ENCODE assay signal across 15 cellular contexts in the genomic region with DNA sequence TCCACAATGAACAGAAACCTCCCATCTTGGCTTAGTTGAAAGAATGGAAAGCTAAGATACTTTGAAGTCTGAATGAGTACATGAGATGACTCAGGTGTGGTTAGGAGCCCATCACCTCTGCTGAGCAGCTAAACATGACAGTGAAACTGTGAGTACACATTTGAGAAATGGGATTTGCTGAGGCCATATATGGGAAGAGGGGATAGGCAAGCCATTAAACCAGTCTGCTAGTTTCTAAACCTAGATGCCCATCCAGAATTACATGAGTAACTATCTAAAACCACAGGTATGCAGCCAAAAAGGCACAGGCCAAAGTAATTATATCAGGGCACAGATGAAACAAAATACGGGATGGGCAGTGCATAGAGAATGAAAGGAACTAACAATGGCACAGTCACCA. TPM values are rescaled to one million over a fixed set of nuclear protein-coding genes. Genes with fewer than 3 reads are reported as not detected.
DNase-seq lines count a peak whose midpoint lies in the region; ATAC-seq, FAIRE-seq and TF ChIP-seq lines count a peak whose summit lies in the region.
"Had no signal": no experiment of that assay in that cellular context is flagged by ENCODE, and none has a peak within 500 bp of the region (broad histone marks: within the 10 kb centered on the region; RNA-seq: fewer than 3 reads in every experiment).

No MANE protein-coding gene starts in this region.

- peak; percentile 93 for FAIRE-seq in keratinocyte (lab: Jason Lieb, UNC)

- H3K4me2 ChIP-seq in HCT116 (ENCODE audit: low read length), result no peak overlapping the region
- H3K4me2 ChIP-seq in KMS-11, result peak overlapping the region; percentile 42; the same call in 1 of the 2 replicates
- peak overlapping the region; percentile 7 for H3K4me2 ChIP-seq in keratinocyte (ENCODE audit: control insufficient read depth, extremely low read depth, insufficient read depth, low read depth, low read length)

- RAD21 ChIA-PET in HCT116 (lab: Charles Lee; ENCODE audit: low non-redundant PET in 1 of 2, low total read pairs in 2 of 2, uncharacterized antibody in 2 of 2, unreplicated experiment in 2 of 2), result no interaction called here

- POLR2A ChIA-PET in HCT116 (lab: Charles Lee), result no interaction called here

- H3K36me3 ChIP-seq in HCT116 (ENCODE audit: control insufficient read depth in 1 of 2, insufficient read depth in 2 of 2, low read length in 2 of 2), result no peaks in the 10 kb centered on the region
- H3K36me3 ChIP-seq in KMS-11 (ENCODE audit: insufficient read depth), result no peaks in the 10 kb centered on the region
- no peaks in the 10 kb centered on the region for H3K36me3 ChIP-seq in keratinocyte (ENCODE audit: control insufficient read depth in 2 of 2, extremely low read depth in 1 of 2, insufficient read depth in 2 of 2, low read length in 2 of 2)
- no peaks in the 10 kb centered on the region for H3K36me3 ChIP-seq in sigmoid colon
- H3K36me3 ChIP-seq: tibial artery had no signal

- H4K20me1 ChIP-seq in HCT116 (ENCODE audit: insufficient read depth) (no peaks in the 10 kb centered on the region), KMS-11 (ENCODE audit: insufficient read depth) (no peaks in the 10 kb centered on the region), keratinocyte (ENCODE audit: control insufficient read depth, extremely low read depth, insufficient read depth, low read length) (no peaks in the 10 kb centered on the region)

- H3K9me2 ChIP-seq in HCT116 (ENCODE audit: insufficient read depth), result no peaks in the 10 kb centered on the region

- H3K36me3 Mint-ChIP-seq in activated T-helper 2 cell treated with anti-CD3 and anti-CD28 coated beads, Interferon-gamma antibody, Interleukin-2, Interleukin-4, amounts not matched to agents 10 μg/mL and 5 μg/mL and 100 μg/mL, durations not matched to agents 14 hours and 24 hours and 36 hours (ENCODE audit: low read depth), result no peaks in the 10 kb centered on the region

- no peak for DNase-seq in activated CD4-positive, CD25-positive, alpha-beta regulatory T cell treated with anti-CD3 and anti-CD28 coated beads, Interleukin-2, amount 50 U/mL, for 72 hours
- DNase-seq in HCT116 (ENCODE audit: low read depth, low spot score) (peak; percentile 27), keratinocyte (ENCODE audit: low read depth, low spot score) (peak; percentile 28), sigmoid colon (no peak), HCEC 1CT (no peak)
- DNase-seq in activated T-helper 2 cell treated with anti-CD3 and anti-CD28 coated beads, Interferon-gamma antibody, Interleukin-2, Interleukin-4, amounts not matched to agents 10 μg/mL and 5 μg/mL and 100 μg/mL, durations not matched to agents 14 hours and 24 hours and 36 hours (ENCODE audit: low spot score), result no peak
- DNase-seq: 8988T, IMR-90, NCI-H1694, T-helper 2 cell, tibial artery had no signal

- H3K4me1 ChIP-seq in HCT116 (ENCODE audit: control insufficient read depth in 1 of 2, insufficient read depth in 2 of 2, low read length in 2 of 2) (peaks cover 0 to 10% of the 10 kb centered on the region in 2 experiments; a peak in 2 of 4 replicates), KMS-11 (ENCODE audit: low read depth, poor library complexity, severe bottlenecking) (peaks cover 36% of the 10 kb centered on the region), keratinocyte (ENCODE audit: control insufficient read depth, extremely low read depth, insufficient read depth, low read length) (peaks cover 7% of the 10 kb centered on the region), sigmoid colon (no peaks in the 10 kb centered on the region)
- H3K4me1 ChIP-seq: tibial artery had no signal

- no peaks in the 10 kb centered on the region for H3K27me3 Mint-ChIP-seq in activated T-helper 2 cell treated with anti-CD3 and anti-CD28 coated beads, Interferon-gamma antibody, Interleukin-2, Interleukin-4, amounts not matched to agents 10 μg/mL and 5 μg/mL and 100 μg/mL, durations not matched to agents 14 hours and 24 hours and 36 hours (ENCODE audit: low read depth)

- no peak for TF ChIP-seq RAD21 in HCT116 (IDR thresholded peaks at IDR 0.05; ENCODE audit: low read depth)

- no peaks in the 10 kb centered on the region for H3K9me1 ChIP-seq in keratinocyte (ENCODE audit: control insufficient read depth, extremely low read depth, insufficient read depth, low read length)

- no peaks in the 10 kb centered on the region for H3K9me3 Mint-ChIP-seq in activated T-helper 2 cell treated with anti-CD3 and anti-CD28 coated beads, Interferon-gamma antibody, Interleukin-2, Interleukin-4, amounts not matched to agents 10 μg/mL and 5 μg/mL and 100 μg/mL, durations not matched to agents 14 hours and 24 hours and 36 hours

- H3K4me3 ChIP-seq in HCT116 (replicated peaks in 1 of 2; ENCODE audit: low read depth in 1 of 2, low read length in 2 of 2) (no peak overlapping the region), KMS-11 (IDR thresholded peaks at IDR 0.05; ENCODE audit: insufficient read depth, low read depth, low read length) (no peak overlapping the region), keratinocyte (ENCODE audit: control insufficient read depth in 2 of 3, extremely low read depth in 1 of 3, insufficient read depth in 2 of 3, low read depth in 1 of 3, low read length in 3 of 3) (no peak overlapping the region), sigmoid colon (no peak overlapping the region)
- H3K4me3 ChIP-seq: tibial artery had no signal

- no peaks in the 10 kb centered on the region for H3K9me3 ChIP-seq in HCT116 (ENCODE audit: control insufficient read depth in 1 of 2, insufficient read depth in 1 of 2, low read depth in 1 of 2, low read length in 2 of 2)
- H3K9me3 ChIP-seq in keratinocyte (ENCODE audit: control insufficient read depth, low read depth, low read length), result no peaks in the 10 kb centered on the region
- no peaks in the 10 kb centered on the region for H3K9me3 ChIP-seq in sigmoid colon
- H3K9me3 ChIP-seq: tibial artery had no signal

- ATAC-seq in activated CD4-positive, CD25-positive, alpha-beta regulatory T cell treated with anti-CD3 and anti-CD28 coated beads, Interleukin-2, amount 50 U/mL, for 24 hours, result peak; percentile 38 to 48
- ATAC-seq in HCT116, result no peak
- ATAC-seq: sciatic nerve had no signal

- TF ChIP-seq POLR2A in HCT116 (IDR thresholded peaks at IDR 0.05; ENCODE audit: borderline replicate concordance, extremely low read depth, insufficient read depth, insufficient read length) (no peak), sigmoid colon (IDR thresholded peaks at IDR 0.05) (no peak)

- H3K4me1 Mint-ChIP-seq in activated T-helper 2 cell treated with anti-CD3 and anti-CD28 coated beads, Interferon-gamma antibody, Interleukin-2, Interleukin-4, amounts not matched to agents 10 μg/mL and 5 μg/mL and 100 μg/mL, durations not matched to agents 14 hours and 24 hours and 36 hours (ENCODE audit: low read depth), result peaks cover 3% of the 10 kb centered on the region

- H3K79me2 ChIP-seq in HCT116 (ENCODE audit: insufficient read depth, low read length) (no peaks in the 10 kb centered on the region), KMS-11 (ENCODE audit: insufficient read depth, low read depth) (no peaks in the 10 kb centered on the region), keratinocyte (ENCODE audit: control insufficient read depth, insufficient read depth, low read length) (no peaks in the 10 kb centered on the region)

- H3K27ac Mint-ChIP-seq in activated T-helper 2 cell treated with anti-CD3 and anti-CD28 coated beads, Interferon-gamma antibody, Interleukin-2, Interleukin-4, amounts not matched to agents 10 μg/mL and 5 μg/mL and 100 μg/mL, durations not matched to agents 14 hours and 24 hours and 36 hours, result no peak overlapping the region

- no peak overlapping the region for H3K4me3 Mint-ChIP-seq in activated T-helper 2 cell treated with anti-CD3 and anti-CD28 coated beads, Interferon-gamma antibody, Interleukin-2, Interleukin-4, amounts not matched to agents 10 μg/mL and 5 μg/mL and 100 μg/mL, durations not matched to agents 14 hours and 24 hours and 36 hours (ENCODE audit: low read depth)

- no peak for TF ChIP-seq EP300 in sigmoid colon (IDR thresholded peaks at IDR 0.05)

- intact Hi-C loops in HCT116 (cut with micrococcal nuclease), result no loop called here
- intact Hi-C loops in activated T-helper 2 cell treated with anti-CD3 and anti-CD28 coated beads, Interferon-gamma antibody, Interleukin-2, Interleukin-4, amounts not matched to agents 10 μg/mL and 5 μg/mL and 100 μg/mL, durations not matched to agents 14 hours and 24 hours and 36 hours (cut with micrococcal nuclease), result no loop called here
- intact Hi-C loops in sigmoid colon (cut with DNase I), result no loop called here

- no peak overlapping the region for H2AFZ ChIP-seq in HCT116 (ENCODE audit: low read depth, low read length, poor library complexity, severe bottlenecking)
- no peak overlapping the region for H2AFZ ChIP-seq in KMS-11 (ENCODE audit: low read depth)
- no peak overlapping the region for H2AFZ ChIP-seq in keratinocyte (ENCODE audit: control insufficient read depth, low read length)

- dilution Hi-C loops in keratinocyte (cut with MboI; ENCODE audit: extremely low pct_ligation_motif_present, low sequenced_read_pairs), result no loop called here

- no TSS peak for BruUV-seq in HCT116 (replicated peaks; lab: Mats Ljungman, UMichigan)

- H3K27ac ChIP-seq in HCT116 (ENCODE audit: low read depth, low read length) (no peak overlapping the region), KMS-11 (peak overlapping the region; percentile 52; the same call in 1 of the 2 replicates), keratinocyte (ENCODE audit: control insufficient read depth, insufficient read depth, low read length) (peak overlapping the region; percentile 10), sigmoid colon (no peak overlapping the region)
- H3K27ac ChIP-seq: tibial artery had no signal

- CTCF ChIA-PET in HCT116 (lab: Charles Lee), result interaction anchor here (1.0 kb wide), 1 partner anchor 10 kb away, joined by 3 read pairs; no protein-coding TSS in a partner anchor

- TF ChIP-seq CTCF in HCT116 (IDR thresholded peaks at IDR 0.05 in 2 of 3, conservative IDR thresholded peaks at IDR 0.05 in 1 of 3; ENCODE audit: borderline replicate concordance in 1 of 3, insufficient read depth in 1 of 3, low read depth in 2 of 3, low read length in 2 of 3), result no peak
- no peak for TF ChIP-seq CTCF in KMS-11 (conservative IDR thresholded peaks at IDR 0.05; ENCODE audit: low read depth, low read length)
- no peak for TF ChIP-seq CTCF in keratinocyte (optimal IDR thresholded peaks at IDR 0.05 in 1 of 3, IDR thresholded peaks at IDR 0.05 in 1 of 3, conservative IDR thresholded peaks at IDR 0.05 in 1 of 3; ENCODE audit: extremely low read depth in 1 of 3, insufficient read depth in 2 of 3, low read length in 3 of 3)
- TF ChIP-seq CTCF in sigmoid colon (IDR thresholded peaks at IDR 0.05), result no peak

- H3K27me3 ChIP-seq in HCT116 (ENCODE audit: insufficient read depth, low read length), result no peaks in the 10 kb centered on the region
- H3K27me3 ChIP-seq in KMS-11 (ENCODE audit: insufficient read depth, low read depth), result no peaks in the 10 kb centered on the region
- H3K27me3 ChIP-seq in keratinocyte (ENCODE audit: control insufficient read depth, extremely low read depth, insufficient read depth, low read length), result no peaks in the 10 kb centered on the region
- peaks cover 0 to 10% (median 0%) of the 10 kb centered on the region in 3 donors for H3K27me3 ChIP-seq in sigmoid colon

- 0 to 44% methylated on average over 1 of the region's 1 CpG for WGBS in sigmoid colon, 2 donors

- no peak overlapping the region for H3K9ac ChIP-seq in HCT116 (ENCODE audit: low read length)
- H3K9ac ChIP-seq in KMS-11, result no peak overlapping the region
- no peak overlapping the region for H3K9ac ChIP-seq in keratinocyte (ENCODE audit: control insufficient read depth, extremely low read depth, insufficient read depth, low read length)

RNA-seq across cellular contexts. Expression of a gene that starts 41.2 kb away (rescaled TPM):
- total RNA-seq in HCT116 (2021; ENCODE audit: unreplicated experiment) (0.84 TPM), sigmoid colon (not detected)
- polyA plus RNA-seq in HCT116 (2012), result 0.77 and 0.95 TPM in 2 replicates
- polyA plus RNA-seq in keratinocyte (not detected in 3 replicates), sigmoid colon (not detected)
- polyA plus RNA-seq in keratinocyte (2011; ENCODE audit: low read depth), result not detected
- polyA plus RNA-seq in keratinocyte (2011; cell fraction: cytosol; rRNA removed), result not detected in 2 replicates
- 0.12 TPM in 1 of 2 replicates, not detected in the other for polyA plus RNA-seq in keratinocyte (2011; cell fraction: nucleus; rRNA removed)
- not detected in 2 replicates for polyA plus RNA-seq in keratinocyte (2012; ENCODE audit: low replicate concordance)
- polyA minus RNA-seq in keratinocyte, result not detected in 3 replicates
- polyA minus RNA-seq in keratinocyte (2011; cell fraction: cytosol; rRNA and poly(A)+ RNA removed), result not detected
- not detected in 2 replicates for polyA minus RNA-seq in keratinocyte (2011; cell fraction: nucleus; rRNA and poly(A)+ RNA removed)
- not detected in 2 replicates for total RNA-seq in activated T-helper 2 cell treated with anti-CD3 and anti-CD28 coated beads, Interferon-gamma antibody, Interleukin-2, Interleukin-4, amounts not matched to agents 10 μg/mL and 5 μg/mL and 100 μg/mL, durations not matched to agents 14 hours and 24 hours and 36 hours
- total RNA-seq: IMR-90 had no signal
- polyA plus RNA-seq: adipose tissue, IMR-90 had no signal

Comparison
In these comparisons a context has a peak if more than half of its experiments do, and no peak if none do; other contexts are left out.
1. DNase-seq: peak in HCT116 (single experiment) and keratinocyte (single experiment); none in activated CD4-positive, CD25-positive, alpha-beta regulatory T cell treated with anti-CD3 and anti-CD28 coated beads, Interleukin-2, amount 50 U/mL, for 72 hours (single experiment), activated T-helper 2 cell treated with anti-CD3 and anti-CD28 coated beads, Interferon-gamma antibody, Interleukin-2, Interleukin-4, amounts not matched to agents 10 μg/mL and 5 μg/mL and 100 μg/mL, durations not matched to agents 14 hours and 24 hours and 36 hours (single experiment), sigmoid colon (single experiment) and HCEC 1CT (single experiment).
2. H3K27ac ChIP-seq: peak in KMS-11 (single experiment) and keratinocyte (single experiment); none in HCT116 (single experiment) and sigmoid colon (0 of 4).